ENCODE assay signal across 19 cellular contexts in genomic region chr1:206029484-206029883, GRCh38. TPM values are rescaled to one million over a fixed set of nuclear protein-coding genes. Genes with fewer than 3 reads are reported as not detected.
DNase-seq lines count a peak whose midpoint lies in the region; FAIRE-seq and TF ChIP-seq lines count a peak whose summit lies in the region.
"Had no signal": no experiment of that assay in that cellular context is flagged by ENCODE, and none has a peak within 500 bp of the region (broad histone marks: within the 10 kb centered on the region; RNA-seq: fewer than 3 reads in every experiment).

No MANE protein-coding gene starts in this region.

- no peaks in the 10 kb centered on the region for H3K9me1 ChIP-seq in keratinocyte (ENCODE audit: control insufficient read depth, extremely low read depth, insufficient read depth, low read length)

- TF ChIP-seq EP300 in Ishikawa (IDR thresholded peaks at IDR 0.05; ENCODE audit: borderline replicate concordance): no peak

- H4K20me1 ChIP-seq in keratinocyte (ENCODE audit: control insufficient read depth, extremely low read depth, insufficient read depth, low read length): no peaks in the 10 kb centered on the region

- H3K27me3 ChIP-seq in bronchial epithelial cell (ENCODE audit: control insufficient read depth, insufficient read depth, low read length) (no peaks in the 10 kb centered on the region), keratinocyte (ENCODE audit: control insufficient read depth, extremely low read depth, insufficient read depth, low read length) (no peaks in the 10 kb centered on the region), H7 (ENCODE audit: control insufficient read depth, insufficient read depth, low read length) (no peaks in the 10 kb centered on the region; the same call in 1 of the 2 replicates)

- H2AFZ ChIP-seq in keratinocyte (ENCODE audit: control insufficient read depth, low read length): no peak overlapping the region

- H3K9me3 ChIP-seq in keratinocyte (ENCODE audit: control insufficient read depth, low read depth, low read length): no peaks in the 10 kb centered on the region
- H3K9me3 ChIP-seq: mucosa of descending colon had no signal

- dilution Hi-C loops in keratinocyte (cut with MboI; ENCODE audit: extremely low pct_ligation_motif_present, low sequenced_read_pairs): no loop called here

- no peak overlapping the region for H3K4me2 ChIP-seq in keratinocyte (ENCODE audit: control insufficient read depth, extremely low read depth, insufficient read depth, low read depth, low read length)

- H3K9ac ChIP-seq in keratinocyte (ENCODE audit: control insufficient read depth, extremely low read depth, insufficient read depth, low read length): no peak overlapping the region

- no peak for FAIRE-seq in bronchial epithelial cell (lab: Jason Lieb, UNC)
- FAIRE-seq in keratinocyte (lab: Jason Lieb, UNC): peak; percentile 32
- FAIRE-seq: endometrium, GM18507 had no signal

- H3K4me3 ChIP-seq in bronchial epithelial cell (ENCODE audit: low read depth, low read length): no peak overlapping the region
- H3K4me3 ChIP-seq in keratinocyte (ENCODE audit: control insufficient read depth in 2 of 3, extremely low read depth in 1 of 3, insufficient read depth in 2 of 3, low read depth in 1 of 3, low read length in 3 of 3): no peak overlapping the region
- H3K4me3 ChIP-seq in H7 (ENCODE audit: insufficient read depth, low read depth, low read length): no peak overlapping the region
- H3K4me3 ChIP-seq: mucosa of descending colon had no signal

- DNase-seq in bronchial epithelial cell (ENCODE audit: low read depth) (peak; percentile 76), keratinocyte (ENCODE audit: low read depth, low spot score) (no peak), stromal cell of bone marrow (ENCODE audit: low read depth) (peak; percentile 56), NCI-H2081 treated with DMSO at 0.1 percent for 48 hours (lab: John Stamatoyannopoulos, UW) (no peak), NCI-H748 treated with DMSO at 0.1 percent for 48 hours (lab: John Stamatoyannopoulos, UW) (no peak), H7 (no peak)
- DNase-seq: activated CD4-positive, alpha-beta T cell treated with anti-CD3 and anti-CD28 coated beads, Interleukin-2, amount 50 U/mL, for 48 hours; activated effector memory CD4-positive, alpha-beta T cell treated with anti-CD3 and anti-CD28 coated beads, Interleukin-2, amount 50 U/mL, for 16 hours; GOT3; mucosa of descending colon; NCI-H510A treated with DMSO at 0.1 percent for 48 hours; RPMI8226; stimulated activated CD4-positive, alpha-beta T cell treated with anti-CD3 and anti-CD28 coated beads, Interleukin-2, amount 100 ng/mL, for 48 hours had no signal

- no peak for TF ChIP-seq RAD21 in Ishikawa (IDR thresholded peaks at IDR 0.05; ENCODE audit: low read depth)

- no peak overlapping the region for H3K27ac ChIP-seq in keratinocyte (ENCODE audit: control insufficient read depth, insufficient read depth, low read length)

- peaks cover 25% of the 10 kb centered on the region for H3K4me1 ChIP-seq in keratinocyte (ENCODE audit: control insufficient read depth, extremely low read depth, insufficient read depth, low read length)

- no peak for TF ChIP-seq CTCF in bronchial epithelial cell (IDR thresholded peaks at IDR 0.05; ENCODE audit: insufficient read depth, low read length, severe bottlenecking)
- TF ChIP-seq CTCF in keratinocyte (optimal IDR thresholded peaks at IDR 0.05 in 1 of 3, IDR thresholded peaks at IDR 0.05 in 1 of 3, conservative IDR thresholded peaks at IDR 0.05 in 1 of 3; ENCODE audit: extremely low read depth in 1 of 3, insufficient read depth in 2 of 3, low read length in 3 of 3): no peak

- no peaks in the 10 kb centered on the region for H3K79me2 ChIP-seq in keratinocyte (ENCODE audit: control insufficient read depth, insufficient read depth, low read length)

- H3K36me3 ChIP-seq in bronchial epithelial cell (ENCODE audit: control insufficient read depth, insufficient read depth, low read length) (no peaks in the 10 kb centered on the region), keratinocyte (ENCODE audit: control insufficient read depth in 2 of 2, extremely low read depth in 1 of 2, insufficient read depth in 2 of 2, low read length in 2 of 2) (no peaks in the 10 kb centered on the region), H7 (replicated peaks; ENCODE audit: control insufficient read depth, insufficient read depth, low read length) (no peaks in the 10 kb centered on the region)

TF ChIP-seq in Ishikawa, 13 proteins besides CTCF, POLR2A, EP300 and RAD21:
- TF ChIP-seq TCF12 (IDR thresholded peaks at IDR 0.05; ENCODE audit: low read depth): 0 out of 2 replicates have a peak, but pooled peaks have one; percentile 35
- TF ChIP-seq NFIC (IDR thresholded peaks at IDR 0.05): peak; percentile 39; the same call in 1 of the 2 replicates
- TF ChIP-seq, protein P1, sequence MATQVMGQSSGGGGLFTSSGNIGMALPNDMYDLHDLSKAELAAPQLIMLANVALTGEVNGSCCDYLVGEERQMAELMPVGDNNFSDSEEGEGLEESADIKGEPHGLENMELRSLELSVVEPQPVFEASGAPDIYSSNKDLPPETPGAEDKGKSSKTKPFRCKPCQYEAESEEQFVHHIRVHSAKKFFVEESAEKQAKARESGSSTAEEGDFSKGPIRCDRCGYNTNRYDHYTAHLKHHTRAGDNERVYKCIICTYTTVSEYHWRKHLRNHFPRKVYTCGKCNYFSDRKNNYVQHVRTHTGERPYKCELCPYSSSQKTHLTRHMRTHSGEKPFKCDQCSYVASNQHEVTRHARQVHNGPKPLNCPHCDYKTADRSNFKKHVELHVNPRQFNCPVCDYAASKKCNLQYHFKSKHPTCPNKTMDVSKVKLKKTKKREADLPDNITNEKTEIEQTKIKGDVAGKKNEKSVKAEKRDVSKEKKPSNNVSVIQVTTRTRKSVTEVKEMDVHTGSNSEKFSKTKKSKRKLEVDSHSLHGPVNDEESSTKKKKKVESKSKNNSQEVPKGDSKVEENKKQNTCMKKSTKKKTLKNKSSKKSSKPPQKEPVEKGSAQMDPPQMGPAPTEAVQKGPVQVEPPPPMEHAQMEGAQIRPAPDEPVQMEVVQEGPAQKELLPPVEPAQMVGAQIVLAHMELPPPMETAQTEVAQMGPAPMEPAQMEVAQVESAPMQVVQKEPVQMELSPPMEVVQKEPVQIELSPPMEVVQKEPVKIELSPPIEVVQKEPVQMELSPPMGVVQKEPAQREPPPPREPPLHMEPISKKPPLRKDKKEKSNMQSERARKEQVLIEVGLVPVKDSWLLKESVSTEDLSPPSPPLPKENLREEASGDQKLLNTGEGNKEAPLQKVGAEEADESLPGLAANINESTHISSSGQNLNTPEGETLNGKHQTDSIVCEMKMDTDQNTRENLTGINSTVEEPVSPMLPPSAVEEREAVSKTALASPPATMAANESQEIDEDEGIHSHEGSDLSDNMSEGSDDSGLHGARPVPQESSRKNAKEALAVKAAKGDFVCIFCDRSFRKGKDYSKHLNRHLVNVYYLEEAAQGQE (IDR thresholded peaks at IDR 0.05; ENCODE audit: low read depth): no peak
- TF ChIP-seq CEBPB (IDR thresholded peaks at IDR 0.05): peak; percentile 97
- no peak for TF ChIP-seq CREB1 (IDR thresholded peaks at IDR 0.05; ENCODE audit: low read depth)
- no peak for TF ChIP-seq ZBTB7A (IDR thresholded peaks at IDR 0.05; ENCODE audit: low read depth)

RNA-seq across cellular contexts. Expression of gene CTSE, which starts 5.8 kb away (rescaled TPM):
- total RNA-seq in bronchial epithelial cell: not detected in 2 replicates
- polyA plus RNA-seq in keratinocyte: 0.26 to 0.68 TPM (median 0.33 TPM) in 3 replicates
- polyA plus RNA-seq in keratinocyte (2011; ENCODE audit: low read depth): not detected
- 0.30 and 0.42 TPM in 2 replicates for polyA plus RNA-seq in keratinocyte (2011; cell fraction: cytosol; rRNA removed)
- 0.16 and 0.19 TPM in 2 replicates for polyA plus RNA-seq in keratinocyte (2011; cell fraction: nucleus; rRNA removed)
- polyA plus RNA-seq in keratinocyte (2012; ENCODE audit: low replicate concordance): 0.62 TPM in 1 of 2 replicates, not detected in the other
- 0.16 to 0.53 TPM (median 0.43 TPM) in 3 replicates for polyA minus RNA-seq in keratinocyte
- not detected for polyA minus RNA-seq in keratinocyte (2011; cell fraction: cytosol; rRNA and poly(A)+ RNA removed)
- not detected in 2 replicates for polyA minus RNA-seq in keratinocyte (2011; cell fraction: nucleus; rRNA and poly(A)+ RNA removed)
- total RNA-seq in H7 (2014; rRNA removed; shearing (Covaris generic)): not detected in 2 replicates
- total RNA-seq: G401, posterior vena cava had no signal

RNA-seq across cellular contexts. Expression of gene RHEX, which starts 23.5 kb away (rescaled TPM):
- total RNA-seq in bronchial epithelial cell: not detected in 2 replicates
- polyA plus RNA-seq in keratinocyte: not detected in 3 replicates
- not detected for polyA plus RNA-seq in keratinocyte (2011; ENCODE audit: low read depth)
- not detected in 2 replicates for polyA plus RNA-seq in keratinocyte (2011; cell fraction: cytosol; rRNA removed)
- not detected in 2 replicates for polyA plus RNA-seq in keratinocyte (2011; cell fraction: nucleus; rRNA removed)
- not detected in 2 replicates for polyA plus RNA-seq in keratinocyte (2012; ENCODE audit: low replicate concordance)
- polyA minus RNA-seq in keratinocyte: not detected in 3 replicates
- polyA minus RNA-seq in keratinocyte (2011; cell fraction: cytosol; rRNA and poly(A)+ RNA removed): not detected
- polyA minus RNA-seq in keratinocyte (2011; cell fraction: nucleus; rRNA and poly(A)+ RNA removed): not detected in 2 replicates
- total RNA-seq in H7 (2014; rRNA removed; shearing (Covaris generic)): not detected in 2 replicates
- total RNA-seq: G401, HT1080 had no signal

RNA-seq across cellular contexts. Expression of gene RAB7B, which starts 26.3 kb away (rescaled TPM):
- 2.9 and 4.9 TPM in 2 replicates for total RNA-seq in bronchial epithelial cell
- 39.2 to 88.7 TPM (median 47.8 TPM) in 3 replicates for polyA plus RNA-seq in keratinocyte
- 11.2 TPM for polyA plus RNA-seq in keratinocyte (2011; ENCODE audit: low read depth)
- 34.2 and 34.5 TPM in 2 replicates for polyA plus RNA-seq in keratinocyte (2011; cell fraction: cytosol; rRNA removed)
- polyA plus RNA-seq in keratinocyte (2011; cell fraction: nucleus; rRNA removed): 46.2 and 59.1 TPM in 2 replicates
- 31.2 and 36.0 TPM in 2 replicates for polyA plus RNA-seq in keratinocyte (2012; ENCODE audit: low replicate concordance)
- 26.4 to 53.7 TPM (median 39.2 TPM) in 3 replicates for polyA minus RNA-seq in keratinocyte
- polyA minus RNA-seq in keratinocyte (2011; cell fraction: cytosol; rRNA and poly(A)+ RNA removed): 31.3 TPM
- 27.0 and 31.3 TPM in 2 replicates for polyA minus RNA-seq in keratinocyte (2011; cell fraction: nucleus; rRNA and poly(A)+ RNA removed)
- not detected in 2 replicates for total RNA-seq in H7 (2014; rRNA removed; shearing (Covaris generic))

Comparison
In these comparisons a context has a peak if more than half of its experiments do, and no peak if none do; other contexts are left out.
1. DNase-seq: peak in bronchial epithelial cell (single experiment) and stromal cell of bone marrow (single experiment); none in keratinocyte (single experiment), NCI-H2081 treated with DMSO at 0.1 percent for 48 hours (single experiment), NCI-H748 treated with DMSO at 0.1 percent for 48 hours (single experiment) and H7 (single experiment).